8 cellular contexts compared by ENCODE assay signal in genomic region chr5:141182248-141182647, GRCh38. TPM values are rescaled to one million over a fixed set of nuclear protein-coding genes. Genes with fewer than 3 reads are reported as not detected.
DNase-seq lines count a peak whose midpoint lies in the region; ATAC-seq and TF ChIP-seq lines count a peak whose summit lies in the region.

PCDHB16 (plus strand) TSS chr5:141182387; CDS start chr5:141182560, 173 bp downstream.

- peak within 1 kb of the TSS; percentile 55 for H3K4me2 ChIP-seq in neural progenitor cell

- H3K9me3 ChIP-seq in neural progenitor cell (ENCODE audit: low read depth) = no peaks in the 10 kb centered on the region
- no peaks in the 10 kb centered on the region for H3K9me3 ChIP-seq in effector memory CD4-positive, alpha-beta T cell (ENCODE audit: control insufficient read depth, low read length)

- H4K20me1 ChIP-seq in neural progenitor cell (ENCODE audit: low read depth) = no peaks in the 10 kb centered on the region

- no peaks in the 10 kb centered on the region for H3F3A ChIP-seq in neural progenitor cell (ENCODE audit: low read depth)

- H3K36me3 Mint-ChIP-seq in neural progenitor cell = peaks cover 14% of the 10 kb centered on the region

- H3K27ac ChIP-seq in neural progenitor cell = no peak within 1 kb of the TSS
- H3K27ac ChIP-seq in effector memory CD4-positive, alpha-beta T cell (ENCODE audit: insufficient read depth, low read length, poor library complexity, severe bottlenecking) = no peak within 1 kb of the TSS

- no peak within 1 kb of the TSS for H3K9ac ChIP-seq in neural progenitor cell

- H3K27me3 Mint-ChIP-seq in neural progenitor cell (ENCODE audit: insufficient read depth, low read depth) = peaks cover 6% of the 10 kb centered on the region

- H3K9me3 Mint-ChIP-seq in neural progenitor cell = peaks cover 37% of the 10 kb centered on the region

- no peaks in the 10 kb centered on the region for H3K27me3 ChIP-seq in neural progenitor cell
- H3K27me3 ChIP-seq in effector memory CD4-positive, alpha-beta T cell (replicated peaks; ENCODE audit: control insufficient read depth, insufficient read depth, low read length, poor library complexity, severe bottlenecking) = peaks cover 5% of the 10 kb centered on the region

- DNase-seq in DMS114 treated with DMSO at 0.1 percent for 48 hours (lab: John Stamatoyannopoulos, UW; ENCODE audit: unreplicated experiment) (peak; percentile 34), NCI-H460 (ENCODE audit: extremely low read depth, low read depth) (peak; percentile 60), epithelial cell of proximal tubule (ENCODE audit: low read depth) (no peak), neural progenitor cell (ENCODE audit: low spot score) (peak; percentile 79), ureter (ENCODE audit: low spot score) (no peak), NCI-H1417 treated with DMSO at 0.1 percent for 48 hours (lab: John Stamatoyannopoulos, UW) (no peak)
- no peak for DNase-seq in effector memory CD4-positive, alpha-beta T cell

- H3K79me2 ChIP-seq in neural progenitor cell (ENCODE audit: low read depth) = no peaks in the 10 kb centered on the region

- no peak for ATAC-seq in HG02798 (IDR thresholded peaks at IDR 0.05; ENCODE audit: poor library complexity, unreplicated experiment)

- H3K4me1 ChIP-seq in neural progenitor cell = no peaks in the 10 kb centered on the region
- no peaks in the 10 kb centered on the region for H3K4me1 ChIP-seq in effector memory CD4-positive, alpha-beta T cell (ENCODE audit: control insufficient read depth, insufficient read depth, low read length, poor library complexity, severe bottlenecking)

- peak within 1 kb of the TSS; percentile 96 for H2AFZ ChIP-seq in neural progenitor cell (replicated peaks)

- peak within 1 kb of the TSS; percentile 94 for H3K27ac Mint-ChIP-seq in neural progenitor cell

- TF ChIP-seq CTCF in epithelial cell of proximal tubule (conservative IDR thresholded peaks at IDR 0.05; ENCODE audit: low read depth, low read length) (peak; percentile 39), neural progenitor cell (IDR thresholded peaks at IDR 0.05) (peak; percentile 72)

- H3K4me1 Mint-ChIP-seq in neural progenitor cell = no peaks in the 10 kb centered on the region

- H3K4me3 ChIP-seq in epithelial cell of proximal tubule (ENCODE audit: low read depth, low read length) = peak within 1 kb of the TSS; percentile 22
- peak within 1 kb of the TSS; percentile 44 for H3K4me3 ChIP-seq in neural progenitor cell
- no peak within 1 kb of the TSS for H3K4me3 ChIP-seq in effector memory CD4-positive, alpha-beta T cell (ENCODE audit: insufficient read depth, low read depth, low read length, poor library complexity, severe bottlenecking)

- H3K4me3 Mint-ChIP-seq in neural progenitor cell = peak within 1 kb of the TSS; percentile 78

- H3K36me3 ChIP-seq in neural progenitor cell = no peaks in the 10 kb centered on the region
- no peaks in the 10 kb centered on the region for H3K36me3 ChIP-seq in effector memory CD4-positive, alpha-beta T cell (ENCODE audit: control insufficient read depth, insufficient read depth, low read length)

RNA-seq across cellular contexts. Expression of gene PCDHB16, which starts in this region (rescaled TPM):
- total RNA-seq in NCI-H460 (2014; rRNA removed; shearing (Covaris generic)) = 0.32 and 0.69 TPM in 2 replicates
- 0.21 and 0.32 TPM in 2 replicates for polyA plus RNA-seq in NCI-H460 (2014; cell fraction: nucleus; rRNA removed)
- total RNA-seq in epithelial cell of proximal tubule (under 0.01 and 0.07 TPM in 2 replicates), neural progenitor cell (ENCODE audit: low replicate concordance) (4.0 and 4.5 TPM in 2 replicates), ureter (3.4 TPM)

Comparison
In these comparisons a context has a peak if more than half of its experiments do, and no peak if none do; other contexts are left out.
1. Peak in DNase-seq in NCI-H460; RNA of the gene not detected or under 1 TPM.
2. DNase-seq: peak in DMS114 treated with DMSO at 0.1 percent for 48 hours (single experiment) and neural progenitor cell (single experiment); none in epithelial cell of proximal tubule (single experiment), ureter (single experiment), effector memory CD4-positive, alpha-beta T cell (0 of 3) and NCI-H1417 treated with DMSO at 0.1 percent for 48 hours (single experiment).